9 cellular contexts compared by ENCODE assay signal in the genomic region with DNA sequence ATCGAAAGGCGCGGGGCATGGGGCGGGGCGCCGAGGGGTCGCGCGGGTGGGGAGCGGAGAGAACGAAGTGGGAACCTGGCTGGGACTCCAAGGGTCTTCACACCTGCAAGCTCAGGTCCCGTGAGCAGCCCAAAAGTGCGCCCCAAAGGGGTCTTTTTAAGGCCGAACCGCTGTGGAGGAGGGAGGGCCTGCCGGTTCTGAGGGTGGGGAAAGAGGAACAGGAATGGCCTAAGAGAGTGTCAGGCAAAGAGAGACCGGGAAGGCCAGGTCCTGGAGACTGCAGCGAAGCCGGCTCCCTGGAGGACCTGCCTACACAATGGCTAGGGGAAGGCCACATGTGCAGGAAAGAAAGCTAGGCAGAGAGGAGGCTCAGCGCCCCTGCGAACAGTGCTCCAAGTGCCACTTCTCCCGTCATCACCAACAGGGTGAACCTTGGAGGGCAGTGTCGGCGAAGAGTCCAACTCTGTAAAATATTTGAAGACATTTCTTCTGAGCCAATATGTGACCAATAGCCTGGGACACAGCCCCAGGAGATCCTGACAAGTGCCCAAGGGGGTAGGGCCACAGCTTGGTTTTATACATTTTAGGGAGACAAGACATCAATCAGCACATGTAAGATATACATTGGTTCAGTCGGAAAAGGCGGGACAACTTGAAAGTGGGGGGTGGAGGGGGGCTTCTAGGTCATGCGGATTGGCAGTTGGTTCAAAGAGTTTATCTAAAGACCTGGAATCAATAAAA. TPM values are rescaled to one million over a fixed set of nuclear protein-coding genes. Genes with fewer than 3 reads are reported as not detected.
DNase-seq lines count a peak whose midpoint lies in the region; ATAC-seq and TF ChIP-seq lines count a peak whose summit lies in the region.
"Had no signal": no experiment of that assay in that cellular context is flagged by ENCODE, and none has a peak within 500 bp of the region (broad histone marks: within the 10 kb centered on the region; RNA-seq: fewer than 3 reads in every experiment).

No MANE protein-coding gene starts in this region.

- H3F3A ChIP-seq in PC-3 (ENCODE audit: low read length, unreplicated experiment): no peaks in the 10 kb centered on the region

- CTCF ChIA-PET in PC-3 (lab: Charles Lee): no interaction called here

- H3K27ac ChIP-seq in PC-3 (ENCODE audit: low read length): no peak overlapping the region
- H3K27ac ChIP-seq in endodermal cell (ENCODE audit: low read depth, low read length): peak overlapping the region; percentile 70
- peak overlapping the region; percentile 89 for H3K27ac ChIP-seq in muscle layer of colon (ENCODE audit: low read depth, low read length)

- WGBS in endodermal cell (ENCODE audit: insufficient coverage in 1 of 2, insufficient read length in 1 of 2), 2 experiments: 19 to 37% methylated on average over 11 to 27 of the region's 27 CpGs

- intact Hi-C loops in PC-3 (cut with micrococcal nuclease): no loop called here

- peaks cover 31% of the 10 kb centered on the region for H3K4me1 Mint-ChIP-seq in endodermal cell

- H3K4me1 ChIP-seq in PC-3 (ENCODE audit: insufficient read depth, low read length) (peaks cover 13% of the 10 kb centered on the region), endodermal cell (ENCODE audit: control insufficient read depth, insufficient read depth, low read length) (peaks cover 7% of the 10 kb centered on the region), muscle layer of colon (ENCODE audit: insufficient read depth, low read length) (peaks cover 34% of the 10 kb centered on the region)

- H3K9ac ChIP-seq in PC-3 (ENCODE audit: low read length): no peak overlapping the region
- peak overlapping the region; percentile 67 for H3K9ac ChIP-seq in endodermal cell (ENCODE audit: extremely low read depth, low read length, poor library complexity, severe bottlenecking)
- no peak overlapping the region for H3K9ac ChIP-seq in muscle layer of colon (ENCODE audit: low read length)

- BruUV-seq in PC-3 (replicated peaks; lab: Mats Ljungman, UMichigan): no TSS peak

- H3K27me3 ChIP-seq in PC-3 (ENCODE audit: low read length): no peaks in the 10 kb centered on the region
- H3K27me3 ChIP-seq in endodermal cell (ENCODE audit: control insufficient read depth, insufficient read depth, low read length, poor library complexity, severe bottlenecking): no peaks in the 10 kb centered on the region
- H3K27me3 ChIP-seq in muscle layer of colon (ENCODE audit: control insufficient read depth in 1 of 2, insufficient read depth in 2 of 2, low read length in 2 of 2): no peaks in the 10 kb centered on the region

- H3K27ac Mint-ChIP-seq in endodermal cell: peak overlapping the region; percentile 94

- peaks cover 39% of the 10 kb centered on the region for H3K79me2 ChIP-seq in PC-3 (ENCODE audit: low read length)

- no peaks in the 10 kb centered on the region for H3K9me2 ChIP-seq in PC-3 (replicated peaks; ENCODE audit: low read length)

- DNase-seq in NCI-H2196 (lab: John Stamatoyannopoulos, UW; ENCODE audit: unreplicated experiment): peak; percentile 21
- DNase-seq in NCI-H2196 treated with DMSO at 0.1 percent for 48 hours (lab: John Stamatoyannopoulos, UW; ENCODE audit: unreplicated experiment): no peak
- no peak for DNase-seq in PC-3
- no peak for DNase-seq in endodermal cell
- no peak for DNase-seq in DMS153 (lab: John Stamatoyannopoulos, UW)
- no peak for DNase-seq in activated effector memory CD4-positive, alpha-beta T cell treated with Interleukin-2 at 50 U/mL for 16 hours
- DNase-seq in activated effector memory CD4-positive, alpha-beta T cell treated with anti-CD3 and anti-CD28 coated beads, Interleukin-2, amount 50 U/mL, for 16 hours: no peak

- peak; percentile 10; the same call in 1 of the 2 replicates for ATAC-seq in PC-3

- TF ChIP-seq CTCF in PC-3 (conservative IDR thresholded peaks at IDR 0.05; ENCODE audit: low read depth, low read length) (no peak), endodermal cell (conservative IDR thresholded peaks at IDR 0.05) (no peak)

- peak overlapping the region; percentile 80 for H3K4me2 ChIP-seq in PC-3 (ENCODE audit: low read length)

- H2AFZ ChIP-seq in PC-3 (ENCODE audit: low read length): peak overlapping the region; percentile 86

- no peaks in the 10 kb centered on the region for H3K36me3 ChIP-seq in PC-3 (ENCODE audit: low read depth, low read length)
- no peaks in the 10 kb centered on the region for H3K36me3 ChIP-seq in endodermal cell (ENCODE audit: control insufficient read depth, insufficient read depth, low read length)
- H3K36me3 ChIP-seq in muscle layer of colon (ENCODE audit: insufficient read depth, low read length): no peaks in the 10 kb centered on the region

- peak overlapping the region; percentile 68 for H3K4me3 ChIP-seq in PC-3 (ENCODE audit: low read length)
- H3K4me3 ChIP-seq in endodermal cell (ENCODE audit: low read length): peak overlapping the region; percentile 82
- peak overlapping the region; percentile 66 to 94 for H3K4me3 ChIP-seq in muscle layer of colon (ENCODE audit: low read depth in 1 of 2, low read length in 2 of 2)

- H3K9me3 ChIP-seq in PC-3 (ENCODE audit: low read length) (no peaks in the 10 kb centered on the region), endodermal cell (ENCODE audit: control insufficient read depth, low read length) (no peaks in the 10 kb centered on the region), muscle layer of colon (ENCODE audit: low read length) (no peaks in the 10 kb centered on the region)

- H3K27me3 Mint-ChIP-seq in endodermal cell (ENCODE audit: insufficient read depth): peaks cover 6% of the 10 kb centered on the region

- no peaks in the 10 kb centered on the region for H3K9me3 Mint-ChIP-seq in endodermal cell

- no peaks in the 10 kb centered on the region for H3K36me3 Mint-ChIP-seq in endodermal cell (ENCODE audit: low read depth)

- POLR2A ChIA-PET in PC-3 (lab: Charles Lee; ENCODE audit: unreplicated experiment): no interaction called here

- H4K20me1 ChIP-seq in PC-3 (ENCODE audit: low read length): peaks cover 22% of the 10 kb centered on the region; the same call in 1 of the 2 replicates

- peak overlapping the region; percentile 80 for H3K4me3 Mint-ChIP-seq in endodermal cell

RNA-seq across cellular contexts. Expression of a gene that starts 0.7 kb away (rescaled TPM):
- total RNA-seq in PC-3 (2014; rRNA removed) (36.1 and 46.1 TPM in 2 replicates), endodermal cell (10 to 100 TPM; 54.6 to 62.9 TPM)
- 47.4 TPM for polyA plus RNA-seq in endodermal cell (2013, experiment 1 of 2)
- 41.6 TPM for polyA plus RNA-seq in endodermal cell (2013, experiment 2 of 2)

RNA-seq across cellular contexts. Expression of a gene that starts 8.2 kb away (rescaled TPM):
- 0.17 TPM in 1 of 2 replicates, not detected in the other for total RNA-seq in PC-3 (2014; rRNA removed)
- not detected for total RNA-seq in endodermal cell
- polyA plus RNA-seq in endodermal cell (2013, experiment 1 of 2): not detected
- not detected for polyA plus RNA-seq in endodermal cell (2013, experiment 2 of 2)
- total RNA-seq: Daoy had no signal

RNA-seq across cellular contexts. Expression of a gene that starts 21.5 kb away (rescaled TPM):
- total RNA-seq in PC-3 (2014; rRNA removed): 12.6 and 22.9 TPM in 2 replicates
- total RNA-seq in endodermal cell: 10 to 100 TPM; 14.5 to 14.8 TPM
- polyA plus RNA-seq in endodermal cell (2013, experiment 1 of 2): 17.1 TPM
- 15.0 TPM for polyA plus RNA-seq in endodermal cell (2013, experiment 2 of 2)

RNA-seq across cellular contexts. Expression of a gene that starts 27.2 kb away (rescaled TPM):
- total RNA-seq in PC-3 (2014; rRNA removed): not detected in 2 replicates
- total RNA-seq in endodermal cell: not detected
- not detected for polyA plus RNA-seq in endodermal cell (2013, experiment 1 of 2)
- polyA plus RNA-seq in endodermal cell (2013, experiment 2 of 2): not detected
- total RNA-seq: Daoy had no signal

RNA-seq across cellular contexts. Expression of a gene that starts 55.6 kb away (rescaled TPM):
- 81.6 and 91.7 TPM in 2 replicates for total RNA-seq in PC-3 (2014; rRNA removed)
- 100 to 1,000 TPM; 111 to 119 TPM for total RNA-seq in endodermal cell
- 113 TPM for polyA plus RNA-seq in endodermal cell (2013, experiment 1 of 2)
- polyA plus RNA-seq in endodermal cell (2013, experiment 2 of 2): 109 TPM
